Comparison of ENCODE assay signal across 9 cellular contexts in the genomic region with DNA sequence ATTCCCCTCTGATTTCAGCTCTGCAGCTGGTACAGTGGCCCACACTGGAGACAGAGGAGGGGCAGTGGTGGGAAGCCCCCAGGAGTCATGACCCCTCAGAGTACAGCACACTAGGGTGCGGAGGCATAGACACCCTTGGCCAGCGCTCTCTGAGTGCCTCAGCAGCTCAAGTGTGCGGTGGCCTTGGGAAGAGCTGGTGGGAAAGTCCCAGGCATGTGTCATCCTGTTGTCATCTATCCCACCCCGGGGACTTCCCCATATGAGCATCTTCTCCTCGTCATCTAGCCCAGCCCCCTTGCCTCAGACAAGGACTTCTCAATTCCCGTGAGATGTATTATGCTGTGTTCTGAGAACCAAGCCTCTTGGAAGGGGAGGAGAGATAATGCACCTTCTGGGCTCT. TPM values are rescaled to one million over a fixed set of nuclear protein-coding genes. Genes with fewer than 3 reads are reported as not detected.
DNase-seq lines count a peak whose midpoint lies in the region; ATAC-seq and TF ChIP-seq lines count a peak whose summit lies in the region.
"Had no signal": no experiment of that assay in that cellular context is flagged by ENCODE, and none has a peak within 500 bp of the region (broad histone marks: within the 10 kb centered on the region; RNA-seq: fewer than 3 reads in every experiment).

No MANE protein-coding gene starts in this region.

- WGBS in stomach, 5 donors, result 64 to 75% (median 70%) methylated on average over 6 of the region's 6 CpGs

- peaks cover 0 to 13% (median 3%) of the 10 kb centered on the region in 4 donors for H3K4me1 ChIP-seq in stomach

- no peak for TF ChIP-seq POLR2A in stomach (IDR thresholded peaks at IDR 0.05)

- no peaks in the 10 kb centered on the region for H3K36me3 ChIP-seq in stomach

- no peaks in the 10 kb centered on the region for H3K36me3 Mint-ChIP-seq in activated B cell treated with CpG ODN at 0.5 μM for 24 hours (ENCODE audit: low read depth)
- no peaks in the 10 kb centered on the region for H3K36me3 Mint-ChIP-seq in dendritic cell treated with granulocyte-macrophage colony-stimulating factor and Interleukin-4, amounts not matched to agents 40 ng/mL and 50 ng/mL, for 4 days (ENCODE audit: low read depth)

- no peaks in the 10 kb centered on the region for H3K9me3 Mint-ChIP-seq in activated B cell treated with CpG ODN at 0.5 μM for 24 hours
- no peaks in the 10 kb centered on the region for H3K9me3 Mint-ChIP-seq in dendritic cell treated with granulocyte-macrophage colony-stimulating factor and Interleukin-4, amounts not matched to agents 40 ng/mL and 50 ng/mL, for 4 days

- no peaks in the 10 kb centered on the region for H3K27me3 Mint-ChIP-seq in activated B cell treated with CpG ODN at 0.5 μM for 24 hours
- peaks cover 5% of the 10 kb centered on the region for H3K27me3 Mint-ChIP-seq in dendritic cell treated with granulocyte-macrophage colony-stimulating factor and Interleukin-4, amounts not matched to agents 40 ng/mL and 50 ng/mL, for 4 days

- H3K4me3 Mint-ChIP-seq in activated B cell treated with CpG ODN at 0.5 μM for 24 hours, result peak overlapping the region; percentile 41
- H3K4me3 Mint-ChIP-seq in dendritic cell treated with granulocyte-macrophage colony-stimulating factor and Interleukin-4, amounts not matched to agents 40 ng/mL and 50 ng/mL, for 4 days, result no peak overlapping the region

- intact Hi-C loops in activated B cell treated with CpG ODN at 0.5 μM for 24 hours (cut with micrococcal nuclease) (loop anchor here (1.0 to 5.0 kb wide), 7 partner anchors 15 to 1029 kb away; a partner anchor contains a TSS), stomach (cut with DNase I; ENCODE audit: low total_unique reads) (no loop called here)
- intact Hi-C loops in dendritic cell treated with granulocyte-macrophage colony-stimulating factor and Interleukin-4, amounts not matched to agents 40 ng/mL and 50 ng/mL, for 4 days (cut with micrococcal nuclease), result no loop called here

- peak; percentile 18 for DNase-seq in NK-92 treated with Interleukin-12 subunit alpha and Interleukin-12 subunit beta, amount 100 ng/mL, for 24 hours (lab: John Stamatoyannopoulos, UW)
- no peak for DNase-seq in NK-92 (lab: John Stamatoyannopoulos, UW; ENCODE audit: unreplicated experiment)
- peak; percentile 57 for DNase-seq in activated B cell treated with CpG ODN at 0.5 μM for 24 hours
- DNase-seq in stimulated activated CD4-positive, alpha-beta T cell treated with anti-CD3 and anti-CD28 coated beads, Interleukin-15, amount 100 ng/mL, for 1 hour (ENCODE audit: low read depth in 1 of 2, low spot score in 1 of 2), result peak; percentile 47 to 62
- no peak for DNase-seq in effector CD8-positive, alpha-beta T cell (lab: John Stamatoyannopoulos, UW)
- no peak for DNase-seq in stomach

- no peak for TF ChIP-seq EP300 in stomach (IDR thresholded peaks at IDR 0.05)

- H3K4me3 ChIP-seq in stomach, result no peak overlapping the region

- H3K4me1 Mint-ChIP-seq in activated B cell treated with CpG ODN at 0.5 μM for 24 hours, result peaks cover 24% of the 10 kb centered on the region
- peaks cover 37% of the 10 kb centered on the region for H3K4me1 Mint-ChIP-seq in dendritic cell treated with granulocyte-macrophage colony-stimulating factor and Interleukin-4, amounts not matched to agents 40 ng/mL and 50 ng/mL, for 4 days (ENCODE audit: low read depth)

- ATAC-seq in HG03196 (IDR thresholded peaks at IDR 0.05; ENCODE audit: unreplicated experiment) (peak; percentile 92), activated B cell treated with CpG ODN at 0.5 μM for 24 hours (ENCODE audit: low read depth) (peak; percentile 93)

- POLR2A ChIA-PET in activated B cell treated with CpG ODN at 0.5 μM for 24 hours (lab: Charles Lee), result interaction anchor here (0.5 to 3.2 kb wide), 11 partner anchors 9 to 1301 kb away, joined by 3 to 34 read pairs (median 9); no protein-coding TSS in a partner anchor

- CTCF ChIA-PET in activated B cell treated with CpG ODN at 0.5 μM for 24 hours (lab: Charles Lee), result interaction anchor here (0.7 kb wide), 1 partner anchor 13 kb away, joined by 3 read pairs; no protein-coding TSS in a partner anchor

- H3K27me3 ChIP-seq in stomach, result no peaks in the 10 kb centered on the region

- no peak overlapping the region for H3K27ac ChIP-seq in stomach
- H3K27ac ChIP-seq: C4-2B had no signal

- TF ChIP-seq CTCF in activated B cell treated with CpG ODN at 0.5 μM for 24 hours (IDR thresholded peaks at IDR 0.05) (no peak), stomach (IDR thresholded peaks at IDR 0.05) (no peak)

- H3K27ac Mint-ChIP-seq in activated B cell treated with CpG ODN at 0.5 μM for 24 hours, result peak overlapping the region; percentile 79
- peak overlapping the region; percentile 83 for H3K27ac Mint-ChIP-seq in dendritic cell treated with granulocyte-macrophage colony-stimulating factor and Interleukin-4, amounts not matched to agents 40 ng/mL and 50 ng/mL, for 4 days

- H3K9me3 ChIP-seq in stomach, result no peaks in the 10 kb centered on the region

RNA-seq across cellular contexts. Expression of a gene that starts 15.6 kb away (rescaled TPM):
- total RNA-seq in activated B cell treated with CpG ODN at 0.5 μM for 24 hours (68.2 and 72.5 TPM in 2 replicates), stomach (100 to 1,000 TPM in 1 of 5 donors, 10 to 100 TPM in 3, 1 to 10 TPM in 1; 6.4 to 149 (median 46.8) TPM)
- 100 to 1,000 TPM in 1 of 3 donors, 10 to 100 TPM in 2; 27.5 to 177 (median 54.7) TPM for polyA plus RNA-seq in stomach

Comparison
In these comparisons a context has a peak if more than half of its experiments do, and no peak if none do; other contexts are left out.
1. DNase-seq: peak in NK-92 treated with Interleukin-12 subunit alpha and Interleukin-12 subunit beta, amount 100 ng/mL, for 24 hours (single experiment), activated B cell treated with CpG ODN at 0.5 μM for 24 hours (single experiment) and stimulated activated CD4-positive, alpha-beta T cell treated with anti-CD3 and anti-CD28 coated beads, Interleukin-15, amount 100 ng/mL, for 1 hour (2 of 2); none in NK-92 (single experiment), effector CD8-positive, alpha-beta T cell (single experiment) and stomach (single experiment).